ENCODE assay signal across 9 cellular contexts in genomic region chr17:75754378-75755204, GRCh38. TPM values are rescaled to one million over a fixed set of nuclear protein-coding genes. Genes with fewer than 3 reads are reported as not detected.
DNase-seq lines count a peak whose midpoint lies in the region; ATAC-seq, FAIRE-seq and TF ChIP-seq lines count a peak whose summit lies in the region.
"Had no signal": no experiment of that assay in that cellular context is flagged by ENCODE, and none has a peak within 500 bp of the region (broad histone marks: within the 10 kb centered on the region; RNA-seq: fewer than 3 reads in every experiment).

No MANE protein-coding gene starts in this region.

- ATAC-seq in T-helper 17 cell, result no peak
- ATAC-seq in GM19397 (IDR thresholded peaks at IDR 0.05; ENCODE audit: unreplicated experiment), result no peak

- no peak for TF ChIP-seq CTCF in kidney (IDR thresholded peaks at IDR 0.05; ENCODE audit: borderline replicate concordance, extremely low read depth, insufficient read depth)

- no peak for FAIRE-seq in kidney (lab: Jason Lieb, UNC)

- no peak overlapping the region for H3K4me3 Mint-ChIP-seq in activated T-cell treated with anti-CD3 and anti-CD28 coated beads, Interleukin-2, amount 50 U/mL, for 24 hours
- H3K4me3 Mint-ChIP-seq in T-helper 17 cell, result peak overlapping the region; percentile 92

- no peaks in the 10 kb centered on the region for H3K9me3 ChIP-seq in T-helper 17 cell (ENCODE audit: control insufficient read depth, low read length, poor library complexity, severe bottlenecking)
- no peaks in the 10 kb centered on the region for H3K9me3 ChIP-seq in kidney (ENCODE audit: control insufficient read depth in 1 of 2, low read length in 2 of 2)
- H3K9me3 ChIP-seq: ovary had no signal

- H3K9ac ChIP-seq in kidney (ENCODE audit: low read length in 2 of 2), result no peak overlapping the region

- H3K27ac Mint-ChIP-seq in activated T-cell treated with anti-CD3 and anti-CD28 coated beads, Interleukin-2, amount 50 U/mL, for 24 hours, result peak overlapping the region; percentile 34
- H3K27ac Mint-ChIP-seq in T-helper 17 cell, result no peak overlapping the region

- peaks cover 12 to 19% of the 10 kb centered on the region in 2 donors for H3K4me1 ChIP-seq in kidney (ENCODE audit: control insufficient read depth in 1 of 2, insufficient read depth in 1 of 2, low read depth in 1 of 2, low read length in 2 of 2)

- H3K27ac ChIP-seq in kidney (ENCODE audit: low read depth in 2 of 2, low read length in 2 of 2), result peak overlapping the region; percentile 0 to 63
- peak overlapping the region; percentile 70 for H3K27ac ChIP-seq in substantia nigra (ENCODE audit: low read depth, low read length, poor library complexity, severe bottlenecking)
- H3K27ac ChIP-seq: ovary had no signal

- H3K9me3 Mint-ChIP-seq in activated T-cell treated with anti-CD3 and anti-CD28 coated beads, Interleukin-2, amount 50 U/mL, for 24 hours, result no peaks in the 10 kb centered on the region

- DNase-seq in activated T-cell treated with anti-CD3 and anti-CD28 coated beads, Interleukin-2, amount 50 U/mL, for 24 hours, result no peak
- DNase-seq in activated T-cell treated with anti-CD3 and anti-CD28 coated beads, Interleukin-2, amount 50 U/mL, for 1 hour, result no peak
- DNase-seq in T-helper 17 cell (no peak), kidney (no peak), substantia nigra (lab: John Stamatoyannopoulos, UW) (no peak), A172 (ENCODE audit: low spot score) (no peak), NCI-H2227 (lab: John Stamatoyannopoulos, UW; ENCODE audit: unreplicated experiment) (no peak)

- H3K4me3 ChIP-seq in kidney (ENCODE audit: low read length in 2 of 2), result no peak overlapping the region

- intact Hi-C loops in kidney (cut with DNase I), result no loop called here

- H3K36me3 ChIP-seq in kidney (ENCODE audit: control insufficient read depth in 1 of 2, insufficient read depth in 2 of 2, low read length in 2 of 2), result no peaks in the 10 kb centered on the region
- H3K36me3 ChIP-seq: ovary had no signal

- peaks cover 22% of the 10 kb centered on the region for H3K4me1 Mint-ChIP-seq in activated T-cell treated with anti-CD3 and anti-CD28 coated beads, Interleukin-2, amount 50 U/mL, for 24 hours (ENCODE audit: low read depth)
- peaks cover 13% of the 10 kb centered on the region for H3K4me1 Mint-ChIP-seq in T-helper 17 cell

- H3K36me3 Mint-ChIP-seq in activated T-cell treated with anti-CD3 and anti-CD28 coated beads, Interleukin-2, amount 50 U/mL, for 24 hours (ENCODE audit: low read depth), result peaks cover 14% of the 10 kb centered on the region
- peaks cover 2% of the 10 kb centered on the region for H3K36me3 Mint-ChIP-seq in T-helper 17 cell (ENCODE audit: low read depth)

- peaks cover 4% of the 10 kb centered on the region for H3K27me3 Mint-ChIP-seq in activated T-cell treated with anti-CD3 and anti-CD28 coated beads, Interleukin-2, amount 50 U/mL, for 24 hours
- H3K27me3 Mint-ChIP-seq in T-helper 17 cell, result no peaks in the 10 kb centered on the region

RNA-seq across cellular contexts. Expression of gene GALK1, which starts 10.4 kb away (rescaled TPM):
- total RNA-seq in T-helper 17 cell, result 1 to 10 TPM; 9.6 to 9.7 TPM
- 34.5 TPM for total RNA-seq in kidney
- 105 TPM for polyA plus RNA-seq in kidney (ENCODE audit: insufficient read depth, low read depth, low replicate concordance)
- total RNA-seq in A172 (2014; rRNA removed; shearing (Covaris generic)), result 72.7 and 87.5 TPM in 2 replicates

RNA-seq across cellular contexts. Expression of gene UNK, which starts 30.0 kb away (rescaled TPM):
- total RNA-seq in T-helper 17 cell (10 to 100 TPM; 30.3 to 33.4 TPM), kidney (35.5 TPM)
- 12.0 TPM for polyA plus RNA-seq in kidney (ENCODE audit: insufficient read depth, low read depth, low replicate concordance)
- 52.7 and 64.4 TPM in 2 replicates for total RNA-seq in A172 (2014; rRNA removed; shearing (Covaris generic))

RNA-seq across cellular contexts. Expression of gene ITGB4, which starts 33.3 kb away (rescaled TPM):
- total RNA-seq in T-helper 17 cell, result under 1 TPM in 1 of 2 donors, not detected in 1; 0.72 TPM
- 149 TPM for total RNA-seq in kidney
- polyA plus RNA-seq in kidney (ENCODE audit: insufficient read depth, low read depth, low replicate concordance), result 15.7 TPM
- total RNA-seq in A172 (2014; rRNA removed; shearing (Covaris generic)), result 15.0 and 15.2 TPM in 2 replicates
